ENCODE assay signal across 24 cellular contexts in genomic region chr14:96194657-96195431, GRCh38. TPM values are rescaled to one million over a fixed set of nuclear protein-coding genes. Genes with fewer than 3 reads are reported as not detected.
DNase-seq lines count a peak whose midpoint lies in the region; ATAC-seq and TF ChIP-seq lines count a peak whose summit lies in the region.
"Had no signal": no experiment of that assay in that cellular context is flagged by ENCODE, and none has a peak within 500 bp of the region (broad histone marks: within the 10 kb centered on the region; RNA-seq: fewer than 3 reads in every experiment).

No MANE protein-coding gene starts in this region.

- peak overlapping the region; percentile 72 for H3K27ac Mint-ChIP-seq in neural progenitor cell
- H3K27ac Mint-ChIP-seq: activated naive CD8-positive, alpha-beta T cell treated with anti-CD3 and anti-CD28 coated beads for 36 hours; CD8-positive, alpha-beta T cell had no signal

- H3K4me3 Mint-ChIP-seq in neural progenitor cell, result no peak overlapping the region
- H3K4me3 Mint-ChIP-seq: activated naive CD8-positive, alpha-beta T cell treated with anti-CD3 and anti-CD28 coated beads for 36 hours; activated T-cell treated with anti-CD3 and anti-CD28 coated beads, Interleukin-2, amount 50 U/mL, for 4 hours; CD8-positive, alpha-beta T cell had no signal

- H3K27ac ChIP-seq in body of pancreas (peak overlapping the region; percentile 77 to 79 (median 78)), neural progenitor cell (no peak overlapping the region)
- H3K27ac ChIP-seq: dorsolateral prefrontal cortex, sigmoid colon had no signal

- no peaks in the 10 kb centered on the region for H3K9me3 ChIP-seq in body of pancreas
- no peaks in the 10 kb centered on the region for H3K9me3 ChIP-seq in neural progenitor cell (ENCODE audit: low read depth)
- H3K9me3 ChIP-seq: sigmoid colon had no signal

- H3K9me3 Mint-ChIP-seq in neural progenitor cell, result no peaks in the 10 kb centered on the region
- H3K9me3 Mint-ChIP-seq: activated naive CD8-positive, alpha-beta T cell treated with anti-CD3 and anti-CD28 coated beads for 36 hours had no signal

- H3K4me1 ChIP-seq in body of pancreas (peaks cover 36% of the 10 kb centered on the region), neural progenitor cell (peaks cover 17% of the 10 kb centered on the region)
- H3K4me1 ChIP-seq: sigmoid colon had no signal

- no peaks in the 10 kb centered on the region for H3K36me3 ChIP-seq in body of pancreas (replicated peaks in 1 of 2; ENCODE audit: insufficient read depth in 1 of 2, low read depth in 2 of 2)
- H3K36me3 ChIP-seq in neural progenitor cell, result no peaks in the 10 kb centered on the region
- H3K36me3 ChIP-seq: sigmoid colon had no signal

- TF ChIP-seq POLR2A in body of pancreas (IDR thresholded peaks at IDR 0.05), result peak in 1 of 3 donors; percentile 8

- H3K36me3 Mint-ChIP-seq in neural progenitor cell, result no peaks in the 10 kb centered on the region
- H3K36me3 Mint-ChIP-seq: activated naive CD8-positive, alpha-beta T cell treated with anti-CD3 and anti-CD28 coated beads for 36 hours; CD8-positive, alpha-beta T cell had no signal

- H3F3A ChIP-seq in neural progenitor cell (ENCODE audit: low read depth), result no peaks in the 10 kb centered on the region

- H2AFZ ChIP-seq in neural progenitor cell (replicated peaks), result no peak overlapping the region

- no peak overlapping the region for H3K9ac ChIP-seq in neural progenitor cell

- ATAC-seq in body of pancreas, result peak; percentile 74
- no peak for ATAC-seq in GM18498 (IDR thresholded peaks at IDR 0.05; ENCODE audit: unreplicated experiment)
- no peak for ATAC-seq in activated CD4-positive, CD25-positive, alpha-beta regulatory T cell treated with anti-CD3 and anti-CD28 coated beads, Interleukin-2, amount 50 U/mL, for 24 hours
- no peak for ATAC-seq in GM19324 (IDR thresholded peaks at IDR 0.05; ENCODE audit: low FRiP score, unreplicated experiment)
- ATAC-seq: activated T-cell treated with anti-CD3 and anti-CD28 coated beads, Interleukin-2, amount 50 U/mL, for 4 hours; CD8-positive, alpha-beta T cell; esophagus mucosa had no signal

- no peak overlapping the region for H3K4me2 ChIP-seq in neural progenitor cell

- no peaks in the 10 kb centered on the region for H3K79me2 ChIP-seq in neural progenitor cell (ENCODE audit: low read depth)

- WGBS in body of pancreas, 2 donors, result 50 to 51% methylated on average over 9 of the region's 11 CpGs

- H3K27me3 Mint-ChIP-seq in neural progenitor cell (ENCODE audit: insufficient read depth, low read depth), result peaks cover 10% of the 10 kb centered on the region

- DNase-seq in G401 (ENCODE audit: low spot score), result peak; percentile 47
- DNase-seq in LHCN-M2 (ENCODE audit: low read depth), result peak; percentile 22
- DNase-seq in body of pancreas, result peak; percentile 58 to 79 (median 64)
- no peak for DNase-seq in neural progenitor cell (ENCODE audit: low spot score)
- no peak for DNase-seq in activated T-cell treated with anti-CD3 and anti-CD28 coated beads for 4 hours
- DNase-seq: activated CD4-positive, alpha-beta T cell treated with anti-CD3 and anti-CD28 coated beads, Interleukin-2, amount 50 U/mL, for 48 hours; activated naive CD8-positive, alpha-beta T cell treated with anti-CD3 and anti-CD28 coated beads for 36 hours; activated T-cell treated with anti-CD3 and anti-CD28 coated beads, Interleukin-2, amount 50 U/mL, for 4 hours; CD8-positive, alpha-beta T cell; DMS79; dorsolateral prefrontal cortex; glutamatergic neuron; KBM-7; midbrain; NCI-H2171 treated with DMSO at 0.1 percent for 48 hours; NCI-H82; RPMI8226; sigmoid colon; stimulated activated CD4-positive, alpha-beta T cell treated with anti-CD3 and anti-CD28 coated beads, Interleukin-1b, Interleukin-23, amount 100 ng/mL, for 48 hours; SW 1271 had no signal

- in situ Hi-C loops in G401 (cut with HindIII; ENCODE audit: low sequenced_read_pairs), result no loop called here

- TF ChIP-seq CTCF in body of pancreas (IDR thresholded peaks at IDR 0.05) (no peak), neural progenitor cell (IDR thresholded peaks at IDR 0.05) (no peak)

- intact Hi-C loops in body of pancreas (cut with DNase I), result no loop called here

- no peaks in the 10 kb centered on the region for H4K20me1 ChIP-seq in neural progenitor cell (ENCODE audit: low read depth)

- H3K4me3 ChIP-seq in body of pancreas, result no peak overlapping the region
- H3K4me3 ChIP-seq in neural progenitor cell, result no peak overlapping the region
- H3K4me3 ChIP-seq: dorsolateral prefrontal cortex, sigmoid colon had no signal

- H3K27me3 ChIP-seq in body of pancreas (no peaks in the 10 kb centered on the region), neural progenitor cell (no peaks in the 10 kb centered on the region)
- H3K27me3 ChIP-seq: sigmoid colon had no signal

- H3K4me1 Mint-ChIP-seq in neural progenitor cell, result peaks cover 27% of the 10 kb centered on the region

RNA-seq across cellular contexts. Expression of gene BDKRB2, which starts 9.8 kb away (rescaled TPM):
- total RNA-seq in G401 (2014; rRNA removed; shearing (Covaris generic)), result not detected in 2 replicates
- 0.06 TPM in 1 of 2 replicates, not detected in the other for total RNA-seq in LHCN-M2 (2014; rRNA removed)
- 0.16 TPM for polyA plus RNA-seq in LHCN-M2 (2012)
- 10 to 100 TPM in 1 of 2 donors, 1 to 10 TPM in 1; 9.6 to 11.4 TPM for total RNA-seq in body of pancreas
- total RNA-seq in neural progenitor cell (ENCODE audit: low replicate concordance), result 0.37 TPM in 2 replicates
- total RNA-seq: activated naive CD8-positive, alpha-beta T cell treated with anti-CD3 and anti-CD28 coated beads for 36 hours; activated T-cell treated with anti-CD3 and anti-CD28 coated beads, Interleukin-2, amount 50 U/mL, for 4 hours; CD8-positive, alpha-beta T cell had no signal

Comparison
In these comparisons a context has a peak if more than half of its experiments do, and no peak if none do; other contexts are left out.
1. DNase-seq: peak in G401 (single experiment), LHCN-M2 (single experiment) and body of pancreas (4 of 4); none in neural progenitor cell (single experiment) and activated T-cell treated with anti-CD3 and anti-CD28 coated beads for 4 hours (single experiment).